ENCODE assay signal across 12 cellular contexts in genomic region chr9:110933350-110934001, GRCh38.
DNase-seq lines count a peak whose midpoint lies in the region; ATAC-seq and TF ChIP-seq lines count a peak whose summit lies in the region.
"Had no signal": no experiment of that assay in that cellular context is flagged by ENCODE, and none has a peak within 500 bp of the region (broad histone marks: within the 10 kb centered on the region; RNA-seq: fewer than 3 reads in every experiment).

No MANE protein-coding gene starts in this region.

- peak overlapping the region; percentile 31 for H3K4me2 ChIP-seq in OCI-LY3 (ENCODE audit: low read length)
- H3K4me2 ChIP-seq: A549 had no signal

- no peaks in the 10 kb centered on the region for H3K79me2 ChIP-seq in OCI-LY3 (ENCODE audit: low read length)

- TF ChIP-seq CTCF in OCI-LY3 (IDR thresholded peaks at IDR 0.05; ENCODE audit: low read depth, low read length) (no peak), thoracic aorta (IDR thresholded peaks at IDR 0.05) (no peak)

- peak overlapping the region; percentile 76 for H2AFZ ChIP-seq in OCI-LY3 (ENCODE audit: low read depth, low read length)

- DNase-seq in NOMO-1 treated with DMSO at 0.1 percent for 48 hours (lab: John Stamatoyannopoulos, UW; ENCODE audit: unreplicated experiment) (peak; percentile 73), NOMO-1 treated with dmso at 0.1 percent for 144 hours (lab: John Stamatoyannopoulos, UW; ENCODE audit: unreplicated experiment) (no peak), thoracic aorta (ENCODE audit: low spot score) (no peak), GDM1 (lab: John Stamatoyannopoulos, UW) (no peak), SKM-1 treated with dmso at 0.1 percent for 144 hours (lab: John Stamatoyannopoulos, UW; ENCODE audit: unreplicated experiment) (no peak), NCI-H446 (lab: John Stamatoyannopoulos, UW) (no peak)
- DNase-seq: NCI-H524 treated with DMSO at 0.1 percent for 48 hours; stimulated activated naive CD4-positive, alpha-beta T cell had no signal

- no peak overlapping the region for H3K9ac ChIP-seq in OCI-LY3 (ENCODE audit: low read length)

- no peak overlapping the region for H3K27ac ChIP-seq in OCI-LY3 (ENCODE audit: low read length)
- H3K27ac ChIP-seq in thoracic aorta = peak overlapping the region; percentile 75 to 87

- H3K36me3 ChIP-seq in OCI-LY3 (replicated peaks; ENCODE audit: low read depth, low read length) (no peaks in the 10 kb centered on the region), thoracic aorta (no peaks in the 10 kb centered on the region)

- H3K27me3 ChIP-seq in OCI-LY3 (ENCODE audit: low read depth, low read length) (no peaks in the 10 kb centered on the region), thoracic aorta (replicated peaks; ENCODE audit: insufficient read depth) (no peaks in the 10 kb centered on the region)

- ATAC-seq in HG02763 (IDR thresholded peaks at IDR 0.05; ENCODE audit: unreplicated experiment) (peak; percentile 87), thoracic aorta (ENCODE audit: insufficient number of reproducible peaks, low FRiP score, low read depth) (no peak)
- ATAC-seq: A549, left lobe of liver had no signal

- H3K4me1 ChIP-seq in OCI-LY3 (ENCODE audit: low read length) (peaks cover 6% of the 10 kb centered on the region; the same call in 1 of the 2 replicates), thoracic aorta (ENCODE audit: control insufficient read depth in 1 of 2, low read depth in 2 of 2) (peaks cover 42 to 69% of the 10 kb centered on the region in 2 donors)

- H3K9me3 ChIP-seq in OCI-LY3 (ENCODE audit: insufficient read depth, low read length) (no peaks in the 10 kb centered on the region), thoracic aorta (no peaks in the 10 kb centered on the region)

- no peaks in the 10 kb centered on the region for H4K20me1 ChIP-seq in OCI-LY3 (ENCODE audit: insufficient read depth, low read length)

- H3K4me3 ChIP-seq in OCI-LY3 (ENCODE audit: low read length) (no peak overlapping the region), thoracic aorta (no peak overlapping the region)
- H3K4me3 ChIP-seq: A549 had no signal
